In the genomic region with DNA sequence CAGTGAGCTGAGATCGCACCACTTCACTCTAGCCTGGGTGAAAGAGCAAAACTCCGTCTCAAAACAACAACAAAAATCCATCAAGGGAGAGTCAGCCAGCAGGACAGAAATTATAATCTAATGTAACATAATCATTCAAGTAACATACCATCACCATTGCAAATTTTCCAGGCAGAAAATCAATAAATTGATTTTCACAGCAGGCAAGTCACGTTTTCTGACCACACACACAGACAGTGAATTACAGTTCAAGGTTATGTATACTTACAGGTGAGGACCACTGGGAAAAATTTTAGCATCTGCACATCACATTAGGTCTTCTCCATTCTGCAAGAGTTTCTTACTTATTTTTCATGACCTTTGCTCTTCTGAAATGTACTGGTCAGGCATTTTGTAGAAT, we compare ENCODE assay signal across 37 cellular contexts. TPM values are rescaled to one million over a fixed set of nuclear protein-coding genes. Genes with fewer than 3 reads are reported as not detected.
"Had no signal": no experiment of that assay in that cellular context is flagged by ENCODE, and none has a peak within 500 bp of the region (broad histone marks: within the 10 kb centered on the region; RNA-seq: fewer than 3 reads in every experiment).

No MANE protein-coding gene starts in this region.

- H3K27ac ChIP-seq: adrenal gland, ascending aorta, body of pancreas, brain microvascular endothelial cell, breast epithelium, cardiac muscle cell had no signal

- H3K4me3 ChIP-seq: adrenal gland, ascending aorta, body of pancreas, breast epithelium, cardiac muscle cell had no signal

- DNase-seq: activated effector memory CD4-positive, alpha-beta T cell treated with anti-CD3 and anti-CD28 coated beads, Interleukin-2, amount 50 U/mL, for 16 hours; activated effector memory CD4-positive, alpha-beta T cell treated with Interleukin-2 at 50 U/mL for 16 hours; activated gamma-delta T cell; activated gamma-delta T cell treated with Interleukin-2 at 50 U/mL for 16 hours; activated naive CD4-positive, alpha-beta T cell; activated naive CD4-positive, alpha-beta T cell treated with anti-CD3 and anti-CD28 coated beads for 36 hours; activated naive CD4-positive, alpha-beta T cell treated with anti-CD3 and anti-CD28 coated beads, Interleukin-2, amount 10 ng/mL, durations not matched to agents 7 days and 5 days; activated naive CD4-positive, alpha-beta T cell treated with anti-CD3 and anti-CD28 coated beads, Interleukin-2, amount 50 U/mL, for 16 hours; activated naive CD4-positive, alpha-beta T cell treated with Interleukin-2 at 50 U/mL for 16 hours; activated naive CD8-positive, alpha-beta T cell treated with anti-CD3 and anti-CD28 coated beads for 36 hours; activated naive CD8-positive, alpha-beta T cell treated with anti-CD3 and anti-CD28 coated beads, Interleukin-2, amount 10 ng/mL, durations not matched to agents 7 days and 5 days; activated naive CD8-positive, alpha-beta T cell treated with anti-CD3 and anti-CD28 coated beads, Interleukin-2, amount 50 U/mL, for 24 hours; activated T-cell treated with anti-CD3 and anti-CD28 coated beads, Interleukin-2, amount 50 U/mL, for 24 hours; activated T-cell treated with anti-CD3 and anti-CD28 coated beads, Interleukin-2, amount 50 U/mL, for 4 hours; activated T-cell treated with anti-CD3 and anti-CD28 coated beads, Interleukin-2, amount 50 U/mL, for 48 hours; activated T-cell treated with anti-CD3 and anti-CD28 coated beads, Interleukin-2, amount 50 U/mL, for 72 hours; adrenal gland; amniotic stem cell; amygdala; anterior cingulate cortex; aorta; body of pancreas; brain microvascular endothelial cell; caudate nucleus; central memory CD4-positive, alpha-beta T cell; cerebellar nuclear complex had no signal

- H3K9me3 ChIP-seq: adrenal gland, ascending aorta, body of pancreas, breast epithelium had no signal

- H3K4me1 ChIP-seq: adrenal gland, ascending aorta, body of pancreas, breast epithelium had no signal

- FAIRE-seq: astrocyte, bronchial epithelial cell had no signal

- H3K36me3 ChIP-seq: adrenal gland, ascending aorta, brain microvascular endothelial cell, breast epithelium, cardiac muscle cell had no signal

- ATAC-seq: activated naive CD4-positive, alpha-beta T cell treated with anti-CD3 and anti-CD28 coated beads, Interleukin-2, amount 50 U/mL, for 72 hours; activated naive CD8-positive, alpha-beta T cell treated with anti-CD3 and anti-CD28 coated beads, Interleukin-2, amount 50 U/mL, for 24 hours; activated T-cell treated with anti-CD3 and anti-CD28 coated beads, Interleukin-2, amount 50 U/mL, for 4 hours; activated T-cell treated with anti-CD3 and anti-CD28 coated beads, Interleukin-2, amount 50 U/mL, for 72 hours; activated T-helper 17 cell treated with anti-CD3 and anti-CD28 coated beads, Interleukin-2, amount 50 U/mL, for 72 hours; body of pancreas had no signal

- H3K27me3 ChIP-seq: adrenal gland, ascending aorta, body of pancreas, brain microvascular endothelial cell, breast epithelium, cardiac muscle cell had no signal

RNA-seq across cellular contexts. Expression of gene NPAP1, which starts 29.9 kb away (rescaled TPM):
- total RNA-seq: activated naive CD4-positive, alpha-beta T cell treated with anti-CD3 and anti-CD28 coated beads for 36 hours; activated naive CD4-positive, alpha-beta T cell treated with anti-CD3 and anti-CD28 coated beads, Interleukin-2, amount 50 U/mL, for 72 hours; activated naive CD8-positive, alpha-beta T cell treated with anti-CD3 and anti-CD28 coated beads for 36 hours; activated naive CD8-positive, alpha-beta T cell treated with anti-CD3 and anti-CD28 coated beads, Interleukin-2, amount 10 ng/mL, durations not matched to agents 7 days and 5 days; activated T-cell treated with anti-CD3 and anti-CD28 coated beads, Interleukin-2, amount 50 U/mL, for 4 hours; activated T-cell treated with anti-CD3 and anti-CD28 coated beads, Interleukin-2, amount 50 U/mL, for 72 hours; activated T-helper 1 cell treated with anti-CD3 and anti-CD28 coated beads, Interleukin-12 subunit alpha, Interleukin-12 subunit beta, Interleukin-2, Interleukin-4 antibody, amounts not matched to agents 30 ng/mL and 10 ng/mL and 1 ng/mL, durations not matched to agents 14 hours and 24 hours and 36 hours; activated T-helper 17 cell treated with anti-CD3 and anti-CD28 coated beads, Interleukin-2, amount 50 U/mL, for 72 hours; activated T-helper 2 cell treated with anti-CD3 and anti-CD28 coated beads, Interferon-gamma antibody, Interleukin-2, Interleukin-4, amounts not matched to agents 10 μg/mL and 5 μg/mL and 100 μg/mL, durations not matched to agents 14 hours and 24 hours and 36 hours; aorta; ascending aorta; astrocyte; breast epithelium; bronchial epithelial cell; cardiac septum; chondrocyte had no signal
